In the genomic region with DNA sequence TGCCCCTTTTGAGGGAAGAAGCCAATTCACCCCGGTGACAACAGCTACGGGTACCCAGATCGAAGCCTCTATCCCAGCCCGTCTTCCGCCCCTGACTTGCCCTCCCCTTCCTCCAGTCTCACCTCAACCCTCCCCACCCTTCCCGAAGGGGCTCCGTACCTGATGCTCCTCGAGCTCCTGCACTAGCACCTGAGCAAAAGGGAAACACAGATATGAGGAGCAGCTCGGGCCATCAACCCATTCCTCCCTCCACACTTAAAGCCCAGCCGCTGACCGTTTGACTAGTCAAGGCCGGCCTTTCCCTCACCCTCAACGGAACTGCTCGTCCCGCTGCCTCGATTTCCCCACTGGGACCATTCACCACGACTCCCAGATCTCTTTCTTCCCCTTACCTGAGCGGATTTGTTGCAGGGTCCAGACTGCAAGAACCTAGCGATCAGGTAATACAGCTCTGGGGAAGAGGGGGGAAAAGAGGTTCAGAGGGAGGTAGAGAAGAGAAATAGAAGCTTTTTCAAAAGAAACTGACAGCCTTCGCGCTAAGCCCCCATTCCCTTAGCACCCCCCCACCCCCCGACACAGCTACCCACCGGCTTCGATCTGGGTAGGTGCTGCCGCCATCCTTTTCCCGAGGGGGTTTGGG, we compare ENCODE assay signal across 8 cellular contexts. TPM values are rescaled to one million over a fixed set of nuclear protein-coding genes. Genes with fewer than 3 reads are reported as not detected.
DNase-seq lines count a peak whose midpoint lies in the region; ATAC-seq and TF ChIP-seq lines count a peak whose summit lies in the region.

No MANE protein-coding gene starts in this region.

- H3K4me2 ChIP-seq in mammary epithelial cell (ENCODE audit: insufficient read depth, low read depth, low read length) = peak overlapping the region; percentile 49

- in situ Hi-C loops in mammary epithelial cell (cut with MboI; ENCODE audit: low sequenced_read_pairs in 2 of 2) = no loop called here

- H3K4me3 ChIP-seq in BE2C (ENCODE audit: low read depth, low read length) (peak overlapping the region; percentile 84), HUES64 (ENCODE audit: low read length) (peak overlapping the region; percentile 75), mammary epithelial cell (replicated peaks in 1 of 3; ENCODE audit: insufficient read depth in 1 of 3, low read depth in 2 of 3, low read length in 3 of 3) (peak overlapping the region; percentile 65 to 75 (median 71))

- intact Hi-C loops in mammary epithelial cell (cut with micrococcal nuclease) (loop anchor here (1.0 to 10.0 kb wide), 3 partner anchors 44 to 316 kb away; no protein-coding TSS in a partner anchor), left colon (cut with DNase I, micrococcal nuclease) (no loop called here)

- dilution Hi-C loops in mammary epithelial cell (cut with HindIII; ENCODE audit: low sequenced_read_pairs) = no loop called here

- no peaks in the 10 kb centered on the region for H4K20me1 ChIP-seq in mammary epithelial cell (ENCODE audit: insufficient read depth, low read length)

- H3K36me3 ChIP-seq in BE2C (no peaks in the 10 kb centered on the region), HUES64 (ENCODE audit: insufficient read depth, low read length) (no peaks in the 10 kb centered on the region), mammary epithelial cell (ENCODE audit: insufficient read depth, low read length) (no peaks in the 10 kb centered on the region)

- peaks cover 40% of the 10 kb centered on the region for H3K79me2 ChIP-seq in mammary epithelial cell (ENCODE audit: insufficient read depth, low read length)

- no peaks in the 10 kb centered on the region for H3K9me3 ChIP-seq in BE2C
- H3K9me3 ChIP-seq in HUES64 (ENCODE audit: insufficient read depth, low read depth, low read length) = no peaks in the 10 kb centered on the region
- H3K9me3 ChIP-seq in mammary epithelial cell (replicated peaks; ENCODE audit: insufficient read depth, low read length) = no peaks in the 10 kb centered on the region

- H3K9ac ChIP-seq in HUES64 (ENCODE audit: low read depth, low read length) (no peak overlapping the region), mammary epithelial cell (ENCODE audit: insufficient read depth, low read length) (peak overlapping the region; percentile 52)

- H3K27ac ChIP-seq in HUES64 (ENCODE audit: low read depth, low read length) (no peak overlapping the region; the same call in 1 of the 2 replicates), mammary epithelial cell (ENCODE audit: insufficient read depth, low read depth, low read length) (peak overlapping the region; percentile 57)

- BruUV-seq in mammary epithelial cell (replicated peaks; lab: Mats Ljungman, UMichigan) = no TSS peak

- no peaks in the 10 kb centered on the region for H3K27me3 ChIP-seq in BE2C
- no peaks in the 10 kb centered on the region for H3K27me3 ChIP-seq in HUES64 (ENCODE audit: insufficient read depth, low read length)
- H3K27me3 ChIP-seq in mammary epithelial cell (ENCODE audit: insufficient read depth, low read length) = no peaks in the 10 kb centered on the region

- peak; percentile 32 for ATAC-seq in left colon
- ATAC-seq in HG03378 (IDR thresholded peaks at IDR 0.05; ENCODE audit: unreplicated experiment) = no peak
- no peak for ATAC-seq in GM18498 (IDR thresholded peaks at IDR 0.05; ENCODE audit: unreplicated experiment)

- DNase-seq in BE2C (peak; percentile 6), T-helper 1 cell (peak; percentile 15 to 39 (median 32)), mammary epithelial cell (peak; percentile 37), left colon (peak; percentile 33 to 39)
- DNase-seq in stimulated activated CD4-positive, alpha-beta T cell treated with anti-CD3 and anti-CD28 coated beads, Interleukin-4, amount 100 ng/mL, for 4 hours = peak; percentile 5 to 6

- TF ChIP-seq CTCF in BE2C (IDR thresholded peaks at IDR 0.05; ENCODE audit: low read depth, low read length) (no peak), mammary epithelial cell (conservative IDR thresholded peaks at IDR 0.05 in 1 of 2, IDR thresholded peaks at IDR 0.05 in 1 of 2; ENCODE audit: extremely low read depth in 1 of 2, insufficient read depth in 1 of 2, low read depth in 1 of 2, low read length in 2 of 2) (no peak)

- H3K4me1 ChIP-seq in BE2C (no peaks in the 10 kb centered on the region), HUES64 (ENCODE audit: insufficient read depth, low read length) (peaks cover 18% of the 10 kb centered on the region), mammary epithelial cell (ENCODE audit: insufficient read depth, low read length) (no peaks in the 10 kb centered on the region)

- peak overlapping the region; percentile 79 for H2AFZ ChIP-seq in mammary epithelial cell (ENCODE audit: low read depth, low read length)

- under 1% methylated on average over 18 of the region's 26 CpGs for WGBS in HUES64
- WGBS in mammary epithelial cell (ENCODE audit: low coverage, missing lambda C conversion rate) = 51% methylated on average over 12 of the region's 26 CpGs

- CTCF ChIA-PET in mammary epithelial cell (lab: Charles Lee; ENCODE audit: low non-redundant PET) = no interaction called here

RNA-seq across cellular contexts. Expression of gene BRWD3, which starts 0.7 kb away (rescaled TPM):
- 5.9 TPM for polyA plus RNA-seq in BE2C (2012; ENCODE audit: insufficient read depth, insufficient read length, low read depth)
- 13.2 TPM for polyA plus RNA-seq in HUES64 (2013, experiment 1 of 2)
- polyA plus RNA-seq in HUES64 (2013, experiment 2 of 2) = 13.1 TPM
- total RNA-seq in mammary epithelial cell (10 to 100 TPM; 14.5 to 19.7 TPM), left colon (10 to 100 TPM; 23.4 to 28.9 TPM)
- 3.9 TPM for polyA plus RNA-seq in mammary epithelial cell
- 23.8 TPM for polyA minus RNA-seq in mammary epithelial cell
